ENCODE assay signal across 20 cellular contexts in genomic region chr9:124795881-124796415, GRCh38. TPM values are rescaled to one million over a fixed set of nuclear protein-coding genes. Genes with fewer than 3 reads are reported as not detected.
DNase-seq lines count a peak whose midpoint lies in the region; ATAC-seq and TF ChIP-seq lines count a peak whose summit lies in the region.
"Had no signal": no experiment of that assay in that cellular context is flagged by ENCODE, and none has a peak within 500 bp of the region (broad histone marks: within the 10 kb centered on the region; RNA-seq: fewer than 3 reads in every experiment).

No MANE protein-coding gene starts in this region.

- no peaks in the 10 kb centered on the region for H3K9me2 ChIP-seq in GM23338 (ENCODE audit: insufficient read depth)

- peaks cover 6% of the 10 kb centered on the region; the same call in 1 of the 3 replicates for H3K4me1 Mint-ChIP-seq in GM23338

- no TSS peak for BruUV-seq in mammary epithelial cell (replicated peaks; lab: Mats Ljungman, UMichigan)

- intact Hi-C loops in psoas muscle (cut with DNase I) = no loop called here
- intact Hi-C loops in mammary epithelial cell (cut with micrococcal nuclease) = loop anchor here (1.0 kb wide), 1 partner anchor 57 kb away; the partner anchor contains the start of gene WDR38

- in situ Hi-C loops in astrocyte of the spinal cord (cut with HindIII; ENCODE audit: low sequenced_read_pairs) (no loop called here), mammary epithelial cell (cut with MboI; ENCODE audit: low sequenced_read_pairs in 2 of 2) (no loop called here)

- H4K20me1 ChIP-seq in GM23338 (replicated peaks; ENCODE audit: insufficient read depth) (no peaks in the 10 kb centered on the region), mammary epithelial cell (ENCODE audit: insufficient read depth, low read length) (no peaks in the 10 kb centered on the region)

- H3K4me3 Mint-ChIP-seq in GM23338 = no peak overlapping the region
- H3K4me3 Mint-ChIP-seq: activated naive CD4-positive, alpha-beta T cell treated with anti-CD3 and anti-CD28 coated beads for 36 hours; effector memory CD8-positive, alpha-beta T cell; stimulated activated naive CD8-positive, alpha-beta T cell treated with anti-CD3 and anti-CD28 coated beads, Interleukin-15, Interleukin-2, amounts not matched to agents 100 ng/mL and 50 ng/mL, for 24 hours had no signal

- no peaks in the 10 kb centered on the region for H3F3A ChIP-seq in GM23338 (replicated peaks; ENCODE audit: low read depth)

- ATAC-seq in GM23338 (no peak), psoas muscle (peak in 3 of 4 donors; percentile 13 to 41 (median 21)), HG03039 (IDR thresholded peaks at IDR 0.05; ENCODE audit: unreplicated experiment) (no peak), HG03520 (IDR thresholded peaks at IDR 0.05; ENCODE audit: unreplicated experiment) (no peak)
- ATAC-seq: effector memory CD8-positive, alpha-beta T cell; mucosa of descending colon had no signal

- H3K27me3 ChIP-seq in GM23338 (ENCODE audit: insufficient read depth) (no peaks in the 10 kb centered on the region), right atrium auricular region (no peaks in the 10 kb centered on the region), psoas muscle (ENCODE audit: insufficient read depth in 3 of 3, low read length in 2 of 3) (no peaks in the 10 kb centered on the region), mammary epithelial cell (ENCODE audit: insufficient read depth, low read length) (no peaks in the 10 kb centered on the region)

- no peak overlapping the region for H3K27ac Mint-ChIP-seq in GM23338
- H3K27ac Mint-ChIP-seq: activated naive CD4-positive, alpha-beta T cell treated with anti-CD3 and anti-CD28 coated beads for 36 hours; effector memory CD8-positive, alpha-beta T cell; stimulated activated naive CD8-positive, alpha-beta T cell treated with anti-CD3 and anti-CD28 coated beads, Interleukin-15, Interleukin-2, amounts not matched to agents 100 ng/mL and 50 ng/mL, for 24 hours had no signal

- dilution Hi-C loops in mammary epithelial cell (cut with HindIII; ENCODE audit: low sequenced_read_pairs) = loop anchor here (5.0 kb wide), 1 partner anchor 41 kb away; no protein-coding TSS in a partner anchor

- DNase-seq in GM23338 (ENCODE audit: low spot score) (peak; percentile 30), astrocyte of the spinal cord (ENCODE audit: low read depth, low spot score) (peak; percentile 49), right atrium auricular region (ENCODE audit: low spot score) (no peak), psoas muscle (no peak), mammary epithelial cell (no peak)
- DNase-seq in activated naive CD4-positive, alpha-beta T cell treated with anti-CD3 and anti-CD28 coated beads, Interleukin-2, amount 50 U/mL, for 16 hours = no peak
- DNase-seq: activated CD4-positive, alpha-beta T cell treated with anti-CD3 and anti-CD28 coated beads for 4 hours; activated naive CD4-positive, alpha-beta T cell treated with anti-CD3 and anti-CD28 coated beads for 36 hours; effector memory CD8-positive, alpha-beta T cell; EL; KBM-7; mucosa of descending colon; NCI-H1105; NCI-H2227 treated with DMSO at 0.1 percent for 48 hours; SIG-M5; T1000 had no signal

- H3K36me3 ChIP-seq in GM23338 (ENCODE audit: insufficient read depth) = no peaks in the 10 kb centered on the region
- H3K36me3 ChIP-seq in right atrium auricular region = no peaks in the 10 kb centered on the region
- H3K36me3 ChIP-seq in psoas muscle (ENCODE audit: insufficient read depth in 1 of 2, low read depth in 1 of 2) = no peaks in the 10 kb centered on the region
- no peaks in the 10 kb centered on the region for H3K36me3 ChIP-seq in mammary epithelial cell (ENCODE audit: insufficient read depth, low read length)

- no peaks in the 10 kb centered on the region for H3K9me3 Mint-ChIP-seq in GM23338
- H3K9me3 Mint-ChIP-seq: activated naive CD4-positive, alpha-beta T cell treated with anti-CD3 and anti-CD28 coated beads for 36 hours; effector memory CD8-positive, alpha-beta T cell; stimulated activated naive CD8-positive, alpha-beta T cell treated with anti-CD3 and anti-CD28 coated beads, Interleukin-15, Interleukin-2, amounts not matched to agents 100 ng/mL and 50 ng/mL, for 24 hours had no signal

- peaks cover 4% of the 10 kb centered on the region for H3K27me3 Mint-ChIP-seq in GM23338 (ENCODE audit: insufficient read depth, low read depth, poor library complexity)

- H3K9me3 ChIP-seq in right atrium auricular region (no peaks in the 10 kb centered on the region), psoas muscle (no peaks in the 10 kb centered on the region), mammary epithelial cell (replicated peaks; ENCODE audit: insufficient read depth, low read length) (no peaks in the 10 kb centered on the region)
- H3K9me3 ChIP-seq: mucosa of descending colon had no signal

- no peak for TF ChIP-seq CTCF in GM23338 (conservative IDR thresholded peaks at IDR 0.05; ENCODE audit: low read depth in 2 of 2)
- TF ChIP-seq CTCF in astrocyte of the spinal cord (IDR thresholded peaks at IDR 0.05; ENCODE audit: low read depth, low read length) = no peak
- no peak for TF ChIP-seq CTCF in right atrium auricular region (IDR thresholded peaks at IDR 0.05)
- no peak for TF ChIP-seq CTCF in psoas muscle (IDR thresholded peaks at IDR 0.05)
- TF ChIP-seq CTCF in mammary epithelial cell (conservative IDR thresholded peaks at IDR 0.05 in 1 of 2, IDR thresholded peaks at IDR 0.05 in 1 of 2; ENCODE audit: extremely low read depth in 1 of 2, insufficient read depth in 1 of 2, low read depth in 1 of 2, low read length in 2 of 2) = no peak

- WGBS in psoas muscle, 3 donors = 40 to 51% (median 49%) methylated on average over 9 of the region's 9 CpGs
- 85% methylated on average over 9 of the region's 9 CpGs for WGBS in mammary epithelial cell (ENCODE audit: low coverage, missing lambda C conversion rate)

- H2AFZ ChIP-seq in GM23338 (no peak overlapping the region), mammary epithelial cell (ENCODE audit: low read depth, low read length) (no peak overlapping the region)

- H3K27ac ChIP-seq in GM23338 (ENCODE audit: low read depth) (0 out of 2 replicates have a peak overlapping the region, but pooled peaks have one; percentile 3), right atrium auricular region (peak overlapping the region; percentile 5 to 54), psoas muscle (peak overlapping the region; percentile 37), mammary epithelial cell (ENCODE audit: insufficient read depth, low read depth, low read length) (no peak overlapping the region)

- no peaks in the 10 kb centered on the region for H3K36me3 Mint-ChIP-seq in GM23338 (ENCODE audit: low read depth)

- H3K4me3 ChIP-seq in GM23338 (no peak overlapping the region), astrocyte of the spinal cord (ENCODE audit: low read depth, low read length) (no peak overlapping the region), right atrium auricular region (no peak overlapping the region), psoas muscle (no peak overlapping the region), mammary epithelial cell (replicated peaks in 1 of 3; ENCODE audit: insufficient read depth in 1 of 3, low read depth in 2 of 3, low read length in 3 of 3) (no peak overlapping the region)
- H3K4me3 ChIP-seq: mucosa of descending colon had no signal

- CTCF ChIA-PET in mammary epithelial cell (lab: Charles Lee; ENCODE audit: low non-redundant PET) = interaction anchor here (1.2 kb wide), 1 partner anchor 58 kb away, joined by 4 read pairs; the partner anchor contains the start of gene WDR38

- H3K4me1 ChIP-seq in GM23338 (ENCODE audit: insufficient read depth) (no peaks in the 10 kb centered on the region), right atrium auricular region (peaks cover 0 to 74% of the 10 kb centered on the region in 2 donors), psoas muscle (peaks cover 43% of the 10 kb centered on the region), mammary epithelial cell (ENCODE audit: insufficient read depth, low read length) (peaks cover 9% of the 10 kb centered on the region)

- H3K4me2 ChIP-seq in GM23338 (no peak overlapping the region), mammary epithelial cell (ENCODE audit: insufficient read depth, low read depth, low read length) (no peak overlapping the region)

- H3K79me2 ChIP-seq in GM23338 (replicated peaks; ENCODE audit: insufficient read depth) (no peaks in the 10 kb centered on the region), mammary epithelial cell (ENCODE audit: insufficient read depth, low read length) (no peaks in the 10 kb centered on the region)

- no peak overlapping the region for H3K9ac ChIP-seq in mammary epithelial cell (ENCODE audit: insufficient read depth, low read length)

TF ChIP-seq in GM23338, 12 proteins besides CTCF, POLR2A, EP300 and RAD21:
- TF ChIP-seq EZH2phosphoT487 (IDR thresholded peaks at IDR 0.05; ENCODE audit: unreplicated experiment) (no peak), JUNB (IDR thresholded peaks at IDR 0.05; ENCODE audit: unreplicated experiment) (no peak)
TF ChIP-seq in GM23338: peak in this region for 0.

RNA-seq across cellular contexts. Expression of gene OLFML2A, which starts 19.0 kb away (rescaled TPM):
- 6.4 and 6.7 TPM in 2 replicates for total RNA-seq in GM23338 (2014; rRNA removed; shearing (Covaris generic))
- polyA plus RNA-seq in GM23338 (2016; fragmentation: Nextera tagmentation; extraction: Ambion mirVana) (1.1 TPM in 2 replicates), psoas muscle (1 to 10 TPM; 3.0 to 5.1 (median 4.0) TPM), mammary epithelial cell (1.6 TPM)
- total RNA-seq in right atrium auricular region (10 to 100 TPM; 41.2 to 53.2 TPM), psoas muscle (10 to 100 TPM in 3 of 4 donors, 1 to 10 TPM in 1; 7.1 to 30.3 (median 13.2) TPM), mammary epithelial cell (1 to 10 TPM; 4.2 to 6.2 TPM)
- 2.3 TPM for polyA minus RNA-seq in mammary epithelial cell
- total RNA-seq: activated naive CD4-positive, alpha-beta T cell treated with anti-CD3 and anti-CD28 coated beads for 36 hours had no signal

RNA-seq across cellular contexts. Expression of gene NR6A1, which starts 24.8 kb away (rescaled TPM):
- total RNA-seq in GM23338 (2014; rRNA removed; shearing (Covaris generic)) = 125 and 139 TPM in 2 replicates
- polyA plus RNA-seq in GM23338 (2016; fragmentation: Nextera tagmentation; extraction: Ambion mirVana) (40.9 and 44.2 TPM in 2 replicates), psoas muscle (under 1 TPM; 0.32 to 0.70 (median 0.39) TPM), mammary epithelial cell (0.76 TPM)
- total RNA-seq in right atrium auricular region (1 to 10 TPM; 1.9 to 2.6 TPM), psoas muscle (1 to 10 TPM in 3 of 4 donors, under 1 TPM in 1; 0.54 to 2.6 (median 1.6) TPM), mammary epithelial cell (1 to 10 TPM; 3.2 to 4.8 TPM)
- polyA minus RNA-seq in mammary epithelial cell = 1.1 TPM

RNA-seq across cellular contexts. Expression of gene WDR38, which starts 57.3 kb away (rescaled TPM):
- not detected in 2 replicates for total RNA-seq in GM23338 (2014; rRNA removed; shearing (Covaris generic))
- polyA plus RNA-seq in GM23338 (2016; fragmentation: Nextera tagmentation; extraction: Ambion mirVana) (not detected in 2 replicates), psoas muscle (under 1 TPM in 1 of 3 donors, not detected in 2; 0.05 TPM), mammary epithelial cell (not detected)
- total RNA-seq in right atrium auricular region (not detected), psoas muscle (not detected), mammary epithelial cell (not detected)
- polyA minus RNA-seq in mammary epithelial cell = not detected
- total RNA-seq: activated naive CD4-positive, alpha-beta T cell treated with anti-CD3 and anti-CD28 coated beads for 36 hours; frontal cortex; mucosa of descending colon had no signal

Comparison
In these comparisons a context has a peak if more than half of its experiments do, and no peak if none do; other contexts are left out.
1. ATAC-seq: peak in psoas muscle (3 of 4); none in GM23338 (single experiment), HG03039 (single experiment) and HG03520 (single experiment).
2. DNase-seq: peak in GM23338 (single experiment) and astrocyte of the spinal cord (single experiment); none in right atrium auricular region (single experiment), psoas muscle (0 of 2), mammary epithelial cell (single experiment) and activated naive CD4-positive, alpha-beta T cell treated with anti-CD3 and anti-CD28 coated beads, Interleukin-2, amount 50 U/mL, for 16 hours (single experiment).
3. RNA of gene NR6A1, which starts 24.8 kb away (total RNA-seq): 125 to 139 TPM in GM23338; 3.2 to 4.8 TPM in mammary epithelial cell, 1.9 to 2.6 TPM in right atrium auricular region and 0.54 to 2.6 TPM in psoas muscle; every median in the first group is over 10 times any median in the second.